In genomic region chr13:103036268-103036667, GRCh38 we compare ENCODE assay signal across 21 cellular contexts. TPM values are rescaled to one million over a fixed set of nuclear protein-coding genes. Genes with fewer than 3 reads are reported as not detected.
DNase-seq lines count a peak whose midpoint lies in the region; ATAC-seq and TF ChIP-seq lines count a peak whose summit lies in the region.
"Had no signal": no experiment of that assay in that cellular context is flagged by ENCODE, and none has a peak within 500 bp of the region (broad histone marks: within the 10 kb centered on the region; RNA-seq: fewer than 3 reads in every experiment).

No MANE protein-coding gene starts in this region.

- H3K27me3 ChIP-seq in DOHH2 (ENCODE audit: control insufficient read depth, low read length) (no peaks in the 10 kb centered on the region), HCT116 (ENCODE audit: insufficient read depth, low read length) (no peaks in the 10 kb centered on the region), sigmoid colon (no peaks in the 10 kb centered on the region)
- H3K27me3 ChIP-seq: BLaER1 treated with 17β-estradiol and CSF1 and Interleukin-3, amounts not matched to agents 10 nM and 100 nM had no signal

- TF ChIP-seq CTCF in DOHH2 (IDR thresholded peaks at IDR 0.05; ENCODE audit: low read depth, low read length, poor library complexity, severe bottlenecking) (no peak), HCT116 (IDR thresholded peaks at IDR 0.05 in 2 of 3, conservative IDR thresholded peaks at IDR 0.05 in 1 of 3; ENCODE audit: borderline replicate concordance in 1 of 3, insufficient read depth in 1 of 3, low read depth in 2 of 3, low read length in 2 of 3) (no peak), OCI-LY7 (conservative IDR thresholded peaks at IDR 0.05; ENCODE audit: low read length) (peak; percentile 49), sigmoid colon (IDR thresholded peaks at IDR 0.05) (no peak)

- RAD21 ChIA-PET in HCT116 (lab: Charles Lee; ENCODE audit: low non-redundant PET in 1 of 2, low total read pairs in 2 of 2, uncharacterized antibody in 2 of 2, unreplicated experiment in 2 of 2), result no interaction called here

- intact Hi-C loops in HCT116 (cut with micrococcal nuclease), result no loop called here
- intact Hi-C loops in OCI-LY7 (cut with micrococcal nuclease; ENCODE audit: unreplicated experiment), result no loop called here
- intact Hi-C loops in sigmoid colon (cut with DNase I), result no loop called here

- CTCF ChIA-PET in HCT116 (lab: Charles Lee), result no interaction called here
- CTCF ChIA-PET in OCI-LY7 (lab: Charles Lee; ENCODE audit: unreplicated experiment), result no interaction called here

- peak overlapping the region; percentile 99; the same call in 1 of the 2 replicates for H3K27ac ChIP-seq in DOHH2 (ENCODE audit: low read depth, low read length)
- no peak overlapping the region for H3K27ac ChIP-seq in HCT116 (ENCODE audit: low read depth, low read length)
- no peak overlapping the region for H3K27ac ChIP-seq in OCI-LY7 (ENCODE audit: low read depth, low read length, poor library complexity, severe bottlenecking)
- H3K27ac ChIP-seq in sigmoid colon, result no peak overlapping the region
- H3K27ac ChIP-seq: A549; BLaER1 treated with 17β-estradiol and CSF1 and Interleukin-3, amounts not matched to agents 10 nM and 100 nM had no signal

- H3K36me3 ChIP-seq in DOHH2 (ENCODE audit: control insufficient read depth, low read length), result peaks cover 53% of the 10 kb centered on the region
- H3K36me3 ChIP-seq in HCT116 (ENCODE audit: control insufficient read depth in 1 of 2, insufficient read depth in 2 of 2, low read length in 2 of 2), result no peaks in the 10 kb centered on the region
- H3K36me3 ChIP-seq in OCI-LY7 (ENCODE audit: insufficient read depth, low read length), result peaks cover 10% of the 10 kb centered on the region
- H3K36me3 ChIP-seq in sigmoid colon, result no peaks in the 10 kb centered on the region
- H3K36me3 ChIP-seq: BE2C; BLaER1 treated with 17β-estradiol and CSF1 and Interleukin-3, amounts not matched to agents 10 nM and 100 nM; HAP-1 had no signal

- no peaks in the 10 kb centered on the region for H3K79me2 ChIP-seq in DOHH2 (ENCODE audit: control insufficient read depth, low read length)
- no peaks in the 10 kb centered on the region for H3K79me2 ChIP-seq in HCT116 (ENCODE audit: insufficient read depth, low read length)
- no peaks in the 10 kb centered on the region for H3K79me2 ChIP-seq in OCI-LY7 (ENCODE audit: insufficient read depth, low read depth, low read length)

- TF ChIP-seq POLR2A in HCT116 (IDR thresholded peaks at IDR 0.05; ENCODE audit: borderline replicate concordance, extremely low read depth, insufficient read depth, insufficient read length), result no peak
- TF ChIP-seq POLR2A in sigmoid colon (IDR thresholded peaks at IDR 0.05), result no peak

- H3K4me2 ChIP-seq in DOHH2 (ENCODE audit: low read length), result no peak overlapping the region; the same call in 1 of the 2 replicates
- H3K4me2 ChIP-seq in HCT116 (ENCODE audit: low read length), result no peak overlapping the region
- no peak overlapping the region for H3K4me2 ChIP-seq in OCI-LY7 (ENCODE audit: low read length)
- H3K4me2 ChIP-seq: A549 had no signal

- no TSS peak for BruUV-seq in HCT116 (replicated peaks; lab: Mats Ljungman, UMichigan)
- no TSS peak for BruUV-seq in OCI-LY7 (replicated peaks; lab: Mats Ljungman, UMichigan)

- no peak for TF ChIP-seq EP300 in sigmoid colon (IDR thresholded peaks at IDR 0.05)

- H3F3A ChIP-seq in DOHH2 (ENCODE audit: control insufficient read depth, insufficient read depth), result peaks cover 39% of the 10 kb centered on the region

- DNase-seq in HCT116 (ENCODE audit: low read depth, low spot score) (no peak), OCI-LY7 (ENCODE audit: low spot score) (no peak), germinal center (ENCODE audit: low spot score) (peak; percentile 11), hypothalamus (lab: John Stamatoyannopoulos, UW) (no peak), sigmoid colon (no peak)
- DNase-seq: 8988T; ACHN; AML-193; BE2C; Calu3; CD4-positive, alpha-beta memory T cell; COR-L47; DMS53; DMS79 treated with DMSO at 0.1 percent for 48 hours; GOT3 had no signal

- POLR2A ChIA-PET in HCT116 (lab: Charles Lee) (no interaction called here), OCI-LY7 (lab: Charles Lee) (interaction anchor here (0.6 to 1.7 kb wide), 5 partner anchors 10 to 113 kb away, joined by 3 to 6 read pairs (median 4); no protein-coding TSS in a partner anchor)

- no peak overlapping the region for H3K4me3 ChIP-seq in DOHH2 (ENCODE audit: low read length)
- no peak overlapping the region for H3K4me3 ChIP-seq in HCT116 (replicated peaks in 1 of 2; ENCODE audit: low read depth in 1 of 2, low read length in 2 of 2)
- H3K4me3 ChIP-seq in OCI-LY7 (ENCODE audit: low read depth, low read length, poor library complexity, severe bottlenecking), result no peak overlapping the region
- H3K4me3 ChIP-seq in sigmoid colon, result no peak overlapping the region
- H3K4me3 ChIP-seq: A549; BLaER1 treated with 17β-estradiol and CSF1 and Interleukin-3, amounts not matched to agents 10 nM and 100 nM; HAP-1 had no signal

- WGBS in sigmoid colon, 2 donors, result 28 to 80% methylated on average over 1 of the region's 1 CpG

- H3K4me1 ChIP-seq in DOHH2 (ENCODE audit: control insufficient read depth, low read length) (peaks cover 53% of the 10 kb centered on the region), HCT116 (ENCODE audit: control insufficient read depth in 1 of 2, insufficient read depth in 2 of 2, low read length in 2 of 2) (no peaks in the 10 kb centered on the region), OCI-LY7 (ENCODE audit: insufficient read depth, low read length, poor library complexity, severe bottlenecking) (peaks cover 55% of the 10 kb centered on the region), sigmoid colon (no peaks in the 10 kb centered on the region)
- H3K4me1 ChIP-seq: A549, BE2C, HAP-1 had no signal

- no peaks in the 10 kb centered on the region for H3K9me2 ChIP-seq in DOHH2 (replicated peaks; ENCODE audit: control insufficient read depth, low read length)
- H3K9me2 ChIP-seq in HCT116 (ENCODE audit: insufficient read depth), result no peaks in the 10 kb centered on the region
- H3K9me2 ChIP-seq in OCI-LY7 (ENCODE audit: insufficient read depth, low read length), result no peaks in the 10 kb centered on the region

- ATAC-seq in HCT116 (peak; percentile 44; the same call in 1 of the 2 replicates), GM21825 (IDR thresholded peaks at IDR 0.05; ENCODE audit: unreplicated experiment) (no peak), HG03139 (IDR thresholded peaks at IDR 0.05; ENCODE audit: unreplicated experiment) (no peak)
- ATAC-seq: A549 had no signal

- TF ChIP-seq RAD21 in HCT116 (IDR thresholded peaks at IDR 0.05; ENCODE audit: low read depth), result no peak

- H2AFZ ChIP-seq in HCT116 (ENCODE audit: low read depth, low read length, poor library complexity, severe bottlenecking), result no peak overlapping the region
- H2AFZ ChIP-seq in OCI-LY7 (ENCODE audit: low read length), result peak overlapping the region; percentile 46; the same call in 1 of the 2 replicates

- no peaks in the 10 kb centered on the region for H4K20me1 ChIP-seq in DOHH2 (ENCODE audit: control insufficient read depth, insufficient read depth, low read depth, low read length)
- no peaks in the 10 kb centered on the region for H4K20me1 ChIP-seq in HCT116 (ENCODE audit: insufficient read depth)
- no peaks in the 10 kb centered on the region for H4K20me1 ChIP-seq in OCI-LY7 (ENCODE audit: insufficient read depth, low read length)
- H4K20me1 ChIP-seq: BLaER1 treated with 17β-estradiol and CSF1 and Interleukin-3, amounts not matched to agents 10 nM and 100 nM had no signal

- H3K9ac ChIP-seq in HCT116 (ENCODE audit: low read length), result no peak overlapping the region
- H3K9ac ChIP-seq: BLaER1 treated with 17β-estradiol and CSF1 and Interleukin-3, amounts not matched to agents 10 nM and 100 nM had no signal

- H3K9me3 ChIP-seq in DOHH2 (ENCODE audit: control insufficient read depth, insufficient read depth, low read length) (peaks cover 43% of the 10 kb centered on the region), HCT116 (ENCODE audit: control insufficient read depth in 1 of 2, insufficient read depth in 1 of 2, low read depth in 1 of 2, low read length in 2 of 2) (no peaks in the 10 kb centered on the region), OCI-LY7 (ENCODE audit: low read length) (peaks cover 17% of the 10 kb centered on the region; the same call in 1 of the 2 replicates), sigmoid colon (no peaks in the 10 kb centered on the region)
- H3K9me3 ChIP-seq: A549, BE2C, HAP-1 had no signal

TF ChIP-seq in HCT116, 20 proteins besides CTCF, POLR2A, EP300 and RAD21 (continues in another document):
- TF ChIP-seq TCF7L2 (IDR thresholded peaks at IDR 0.05; ENCODE audit: borderline replicate concordance, extremely low read depth, insufficient read depth, insufficient read length), result no peak
- no peak for TF ChIP-seq FOSL1 (IDR thresholded peaks at IDR 0.05; ENCODE audit: low read depth)
- no peak for TF ChIP-seq JUND (IDR thresholded peaks at IDR 0.05)
- no peak for TF ChIP-seq MAX (IDR thresholded peaks at IDR 0.05)
- no peak for TF ChIP-seq POLR2AphosphoS5 (IDR thresholded peaks at IDR 0.05; ENCODE audit: low read depth, low read length)
- TF ChIP-seq ELF1 (IDR thresholded peaks at IDR 0.05; ENCODE audit: borderline replicate concordance, low read depth), result no peak
- no peak for TF ChIP-seq EZH2 (IDR thresholded peaks at IDR 0.05)
- TF ChIP-seq EZH2phosphoT487 (IDR thresholded peaks at IDR 0.05; ENCODE audit: borderline replicate concordance), result no peak

RNA-seq across cellular contexts. Expression of gene SLC10A2, which starts 29.9 kb away (rescaled TPM):
- total RNA-seq in HCT116 (2021; ENCODE audit: unreplicated experiment) (not detected), OCI-LY7 (2022) (not detected in 2 replicates), sigmoid colon (not detected)
- not detected in 2 replicates for polyA plus RNA-seq in HCT116 (2012)
- total RNA-seq in OCI-LY7 (2014; rRNA removed; shearing (Covaris generic)), result not detected in 2 replicates
- polyA plus RNA-seq in sigmoid colon, result under 1 TPM in 1 of 3 donors, not detected in 2; 0.29 TPM
- total RNA-seq: Calu3; CD4-positive, alpha-beta memory T cell had no signal
- polyA plus RNA-seq: A549; CD4-positive, alpha-beta memory T cell had no signal
